10 cellular contexts compared by ENCODE assay signal in genomic region chr20:58983115-58983468, GRCh38. TPM values are rescaled to one million over a fixed set of nuclear protein-coding genes. Genes with fewer than 3 reads are reported as not detected.
A peak's percentile ranks its signal among the peaks of the same experiment; 100 is the strongest.
DNase-seq lines count a peak whose midpoint lies in the region; ATAC-seq and TF ChIP-seq lines count a peak whose summit lies in the region.
"Not testable (repeated sequence)": the region's sequence is repeated elsewhere in the genome, so short reads cannot be mapped to it uniquely, and the experiment has no call there.
"Had no signal": no experiment of that assay in that cellular context is flagged by ENCODE, and none has a peak within 500 bp of the region (broad histone marks: within the 10 kb centered on the region; RNA-seq: fewer than 3 reads in every experiment).

No MANE protein-coding gene starts in this region.

- CTCF ChIA-PET in T-cell (lab: Charles Lee) = interaction anchor here in 1 of 2 donors (0.6 kb wide), 1 partner anchor 500 kb away, joined by 3 read pairs; no protein-coding TSS in a partner anchor

- H3K4me3 Mint-ChIP-seq in IgD-negative memory B cell (peak overlapping the region in 3 of 4 donors; percentile 84 to 97 (median 97)), T-cell (peak overlapping the region in 2 of 3 donors; percentile 21 to 52), nephron (peak overlapping the region; percentile 90 to 95 (median 93))
- peak overlapping the region; percentile 80 for H3K4me3 Mint-ChIP-seq in activated T-helper 17 cell treated with anti-CD3 and anti-CD28 coated beads, Interleukin-2, amount 50 U/mL, for 72 hours
- peak overlapping the region; percentile 77 for H3K4me3 Mint-ChIP-seq in central memory CD8-positive, alpha-beta T cell

- not testable (repeated sequence) for ATAC-seq in T-cell (replicated peaks in 1 of 4); activated T-helper 17 cell treated with anti-CD3 and anti-CD28 coated beads, Interleukin-2, amount 50 U/mL, for 72 hours (replicated peaks); central memory CD8-positive, alpha-beta T cell (replicated peaks; ENCODE audit: extremely low read depth, poor library complexity, severe bottlenecking)

- not testable (repeated sequence) for DNase-seq in T-cell; central memory CD8-positive, alpha-beta T cell (ENCODE audit: low spot score in 2 of 2)

- not testable (repeated sequence) for H3K36me3 Mint-ChIP-seq in IgD-negative memory B cell
- H3K36me3 Mint-ChIP-seq in T-cell (peaks cover 22% of the 10 kb centered on the region), nephron (ENCODE audit: low read depth) (peaks cover 31% of the 10 kb centered on the region)
- peaks cover 59% of the 10 kb centered on the region for H3K36me3 Mint-ChIP-seq in activated T-helper 17 cell treated with anti-CD3 and anti-CD28 coated beads, Interleukin-2, amount 50 U/mL, for 72 hours (ENCODE audit: low read depth)
- peaks cover 29% of the 10 kb centered on the region for H3K36me3 Mint-ChIP-seq in central memory CD8-positive, alpha-beta T cell (ENCODE audit: insufficient read depth)

- not testable (repeated sequence) for TF ChIP-seq CTCF in nephron (IDR thresholded peaks at IDR 0.05; ENCODE audit: unreplicated experiment in 3 of 3)

- H3K4me1 Mint-ChIP-seq in IgD-negative memory B cell (peaks cover 33 to 36% (median 36%) of the 10 kb centered on the region in 3 donors), T-cell (peaks cover 38 to 47% (median 45%) of the 10 kb centered on the region in 3 donors), nephron (peaks cover 31% of the 10 kb centered on the region)
- H3K4me1 Mint-ChIP-seq in activated T-helper 17 cell treated with anti-CD3 and anti-CD28 coated beads, Interleukin-2, amount 50 U/mL, for 72 hours = peaks cover 34% of the 10 kb centered on the region
- peaks cover 42% of the 10 kb centered on the region for H3K4me1 Mint-ChIP-seq in central memory CD8-positive, alpha-beta T cell

- not testable (repeated sequence) for H3K27me3 Mint-ChIP-seq in IgD-negative memory B cell; T-cell; activated T-helper 17 cell treated with anti-CD3 and anti-CD28 coated beads, Interleukin-2, amount 50 U/mL, for 72 hours; central memory CD8-positive, alpha-beta T cell; nephron (ENCODE audit: low read depth)

- POLR2A ChIA-PET in T-cell (lab: Charles Lee) = interaction anchor here (0.6 kb wide), 3 partner anchors 94 to 600 kb away, joined by 3 to 5 read pairs (median 4); no protein-coding TSS in a partner anchor

- H3K9me3 Mint-ChIP-seq in IgD-negative memory B cell; T-cell; activated T-helper 17 cell treated with anti-CD3 and anti-CD28 coated beads, Interleukin-2, amount 50 U/mL, for 72 hours; central memory CD8-positive, alpha-beta T cell; nephron: not testable (repeated sequence)

- peak overlapping the region in 2 of 3 donors; percentile 69 to 85 for H3K27ac Mint-ChIP-seq in IgD-negative memory B cell
- peak overlapping the region in 1 of 2 donors; percentile 65 for H3K27ac Mint-ChIP-seq in T-cell
- H3K27ac Mint-ChIP-seq in activated T-helper 17 cell treated with anti-CD3 and anti-CD28 coated beads, Interleukin-2, amount 50 U/mL, for 72 hours; nephron: not testable (repeated sequence)
- peak overlapping the region; percentile 42 for H3K27ac Mint-ChIP-seq in central memory CD8-positive, alpha-beta T cell (ENCODE audit: low read depth)

RNA-seq across cellular contexts. Expression of gene NELFCD, which starts 2.0 kb away (rescaled TPM):
- polyA plus RNA-seq in IgD-negative memory B cell = 79.6 TPM
- 10 to 100 TPM; 72.6 to 95.4 (median 90.4) TPM for total RNA-seq in T-cell
- 100 to 1,000 TPM in 1 of 2 donors, 10 to 100 TPM in 1; 92.7 to 124 TPM for total RNA-seq in activated T-helper 17 cell treated with anti-CD3 and anti-CD28 coated beads, Interleukin-2, amount 50 U/mL, for 72 hours

RNA-seq across cellular contexts. Expression of gene CTSZ, which starts 24.0 kb away (rescaled TPM):
- polyA plus RNA-seq in IgD-negative memory B cell = 34.7 TPM
- total RNA-seq in T-cell = 10 to 100 TPM; 16.8 to 37.1 (median 26.1) TPM
- total RNA-seq in activated T-helper 17 cell treated with anti-CD3 and anti-CD28 coated beads, Interleukin-2, amount 50 U/mL, for 72 hours = 10 to 100 TPM; 29.7 to 52.2 TPM

RNA-seq across cellular contexts. Expression of gene TUBB1, which starts 36.1 kb away (rescaled TPM):
- polyA plus RNA-seq in IgD-negative memory B cell = 7.8 TPM
- total RNA-seq in T-cell = 1 to 10 TPM in 1 of 5 donors, under 1 TPM in 1, not detected in 3; 0.56 to 5.0 TPM
- total RNA-seq in activated T-helper 17 cell treated with anti-CD3 and anti-CD28 coated beads, Interleukin-2, amount 50 U/mL, for 72 hours = under 1 TPM; 0.08 to 0.13 TPM
- total RNA-seq: activated CD8-positive, alpha-beta memory T cell treated with anti-CD3 and anti-CD28 coated beads for 36 hours; kidney; mucosa of descending colon; NCI-H460; pulmonary artery endothelial cell had no signal

RNA-seq across cellular contexts. Expression of gene ATP5F1E, which starts 49.0 kb away (rescaled TPM):
- 103 TPM for polyA plus RNA-seq in IgD-negative memory B cell
- total RNA-seq in T-cell = 100 to 1,000 TPM in 1 of 5 donors, 10 to 100 TPM in 4; 50.6 to 105 (median 62.4) TPM
- total RNA-seq in activated T-helper 17 cell treated with anti-CD3 and anti-CD28 coated beads, Interleukin-2, amount 50 U/mL, for 72 hours = 10 to 100 TPM; 45.5 to 78.0 TPM

RNA-seq across cellular contexts. Expression of gene PRELID3B, which starts 59.5 kb away (rescaled TPM):
- 36.5 TPM for polyA plus RNA-seq in IgD-negative memory B cell
- 10 to 100 TPM; 41.4 to 49.0 (median 43.6) TPM for total RNA-seq in T-cell
- total RNA-seq in activated T-helper 17 cell treated with anti-CD3 and anti-CD28 coated beads, Interleukin-2, amount 50 U/mL, for 72 hours = 100 to 1,000 TPM in 1 of 2 donors, 10 to 100 TPM in 1; 77.1 to 107 TPM

Comparison
In these comparisons a context has a peak if more than half of its experiments do, and no peak if none do; other contexts are left out.
1. H3K4me3 Mint-ChIP-seq: peak in every context shown above with its lines; median percentile 97 in IgD-negative memory B cell; 93 in nephron; 80 in activated T-helper 17 cell treated with anti-CD3 and anti-CD28 coated beads, Interleukin-2, amount 50 U/mL, for 72 hours; 77 in central memory CD8-positive, alpha-beta T cell; 36 in T-cell.